Comparison of ENCODE assay signal across 1 cellular context in genomic region chr9:97699824-97700223, GRCh38.
TF ChIP-seq lines count a peak whose summit lies in the region.
"Not testable (repeated sequence)": the region's sequence is repeated elsewhere in the genome, so short reads cannot be mapped to it uniquely, and the experiment has no call there.

No MANE protein-coding gene starts in this region.

TF ChIP-seq in K562, 482 proteins besides CTCF, POLR2A, EP300 and RAD21:
- TF ChIP-seq ZNF592 (IDR thresholded peaks at IDR 0.05) (peak; percentile 46; the same call in 1 of the 2 replicates), NR4A1 (tag; IDR thresholded peaks at IDR 0.05) (peak; percentile 50; the same call in 1 of the 2 replicates), PTTG1 (tag; IDR thresholded peaks at IDR 0.05; ENCODE audit: low read depth) (0 out of 2 replicates have a peak, but pooled peaks have one; percentile 31), PTRF (tag; IDR thresholded peaks at IDR 0.05) (0 out of 2 replicates have a peak, but pooled peaks have one; percentile 61)
- TF ChIP-seq NR4A1 (CRISPR knock-in tag; IDR thresholded peaks at IDR 0.05): not testable (repeated sequence)
